In the genomic region with DNA sequence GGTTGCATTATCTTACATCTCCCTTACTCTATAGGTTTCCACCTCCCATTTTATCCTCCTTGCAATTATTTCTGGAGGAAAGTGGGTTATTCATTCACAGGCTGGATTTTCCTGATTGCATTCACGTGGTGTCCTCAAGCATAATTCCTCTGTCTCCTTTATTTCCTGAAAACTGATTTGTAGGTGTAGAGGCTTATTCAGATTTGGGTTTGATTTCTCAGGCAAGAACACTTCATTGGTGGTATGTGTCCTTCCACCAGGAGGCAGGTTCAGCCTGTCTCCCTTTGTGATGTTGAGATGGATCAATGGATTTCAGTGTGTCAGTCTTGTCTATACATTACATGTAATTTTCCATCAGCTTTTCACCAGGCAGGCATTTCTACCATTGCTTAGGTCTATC, we compare ENCODE assay signal across 26 cellular contexts. TPM values are rescaled to one million over a fixed set of nuclear protein-coding genes. Genes with fewer than 3 reads are reported as not detected.
DNase-seq lines count a peak whose midpoint lies in the region; ATAC-seq, FAIRE-seq and TF ChIP-seq lines count a peak whose summit lies in the region.
"Had no signal": no experiment of that assay in that cellular context is flagged by ENCODE, and none has a peak within 500 bp of the region (broad histone marks: within the 10 kb centered on the region; RNA-seq: fewer than 3 reads in every experiment).

No MANE protein-coding gene starts in this region.

- peak; percentile 8 for DNase-seq in ACHN
- no peak for DNase-seq in HCT116 (ENCODE audit: low read depth, low spot score)
- DNase-seq in K562 (ENCODE audit: extremely low read depth in 1 of 4, low spot score in 3 of 4) = no peak
- peak; percentile 59 for DNase-seq in kidney tubule cell (ENCODE audit: low spot score)
- no peak for DNase-seq in foreskin fibroblast
- DNase-seq in stimulated activated naive CD8-positive, alpha-beta T cell treated with anti-CD3 and anti-CD28 coated beads, Interleukin-15, Interleukin-2, amounts not matched to agents 100 U/mL and 50 U/mL, for 24 hours = no peak
- DNase-seq in GM19239 (ENCODE audit: insufficient read length, low spot score) = no peak
- no peak for DNase-seq in NCI-H187 (lab: John Stamatoyannopoulos, UW)
- DNase-seq: activated CD4-positive, alpha-beta memory T cell treated with anti-CD3 and anti-CD28 coated beads for 36 hours; activated naive CD4-positive, alpha-beta T cell treated with Interleukin-2 at 50 U/mL for 16 hours; aorta; CD4-positive, alpha-beta memory T cell; DMS53; foreskin melanocyte; Karpas-422; NCI-H1092 treated with DMSO at 0.1 percent for 48 hours; NCI-H2107; NCI-H524; nephron progenitor cell; OCI-M1; SIG-M5; spleen; substantia nigra had no signal

- H3K4me3 ChIP-seq in HCT116 (replicated peaks in 1 of 2; ENCODE audit: low read depth in 1 of 2, low read length in 2 of 2) (no peak overlapping the region), K562 (no peak overlapping the region), foreskin fibroblast (ENCODE audit: low read depth in 1 of 2, low read length in 2 of 2) (no peak overlapping the region)
- H3K4me3 ChIP-seq: spleen, vagina had no signal

- H3K4me2 ChIP-seq in HCT116 (ENCODE audit: low read length) (no peak overlapping the region), K562 (ENCODE audit: insufficient read depth, low read length) (no peak overlapping the region)

- no peak overlapping the region for H2AFZ ChIP-seq in HCT116 (ENCODE audit: low read depth, low read length, poor library complexity, severe bottlenecking)
- no peak overlapping the region for H2AFZ ChIP-seq in K562 (ENCODE audit: low read depth, low read length)

- TF ChIP-seq CTCF in HCT116 (IDR thresholded peaks at IDR 0.05 in 2 of 3, conservative IDR thresholded peaks at IDR 0.05 in 1 of 3; ENCODE audit: borderline replicate concordance in 1 of 3, insufficient read depth in 1 of 3, low read depth in 2 of 3, low read length in 2 of 3) (peak in 2 of 3 experiments; percentile 11 to 16; a peak in 1 of 6 replicates), K562 (IDR thresholded peaks at IDR 0.05 in 2 of 3, conservative IDR thresholded peaks at IDR 0.05 in 1 of 3; ENCODE audit: insufficient read depth in 2 of 3, low read depth in 1 of 3, low read length in 3 of 3) (peak in 2 of 3 experiments; percentile 23 to 29; a peak in 3 of 6 replicates), foreskin fibroblast (IDR thresholded peaks at IDR 0.05; ENCODE audit: low read depth, low read length) (no peak)

- H3K36me3 ChIP-seq in HCT116 (ENCODE audit: control insufficient read depth in 1 of 2, insufficient read depth in 2 of 2, low read length in 2 of 2) = no peaks in the 10 kb centered on the region; a peak in 1 of 4 replicates
- H3K36me3 ChIP-seq in K562 (ENCODE audit: control insufficient read depth, insufficient read depth, low read length) = no peaks in the 10 kb centered on the region

- intact Hi-C loops in HCT116 (cut with micrococcal nuclease) (no loop called here), K562 (cut with micrococcal nuclease) (no loop called here)

- TF ChIP-seq RAD21 in HCT116 (IDR thresholded peaks at IDR 0.05; ENCODE audit: low read depth) = peak; percentile 34; the same call in 1 of the 2 replicates
- peak in 1 of 2 experiments; percentile 42; a peak in 2 of 4 replicates for TF ChIP-seq RAD21 in K562 (CRISPR knock-in tag; conservative IDR thresholded peaks at IDR 0.05 in 1 of 2, IDR thresholded peaks at IDR 0.05 in 1 of 2)

- in situ Hi-C loops in ACHN (cut with HindIII; ENCODE audit: low pct_ligation_motif_present, low pct_unique_long_range_greater_than_20kb, low sequenced_read_pairs) (no loop called here), K562 (cut with MboI) (no loop called here)

- H4K20me1 ChIP-seq in HCT116 (ENCODE audit: insufficient read depth) (no peaks in the 10 kb centered on the region), K562 (replicated peaks; ENCODE audit: control insufficient read depth, insufficient read depth, low read length) (no peaks in the 10 kb centered on the region)

- H3K9me3 ChIP-seq in HCT116 (ENCODE audit: control insufficient read depth in 1 of 2, insufficient read depth in 1 of 2, low read depth in 1 of 2, low read length in 2 of 2) (no peaks in the 10 kb centered on the region), K562 (replicated peaks; ENCODE audit: control insufficient read depth, insufficient read depth, low read depth, low read length) (no peaks in the 10 kb centered on the region)
- H3K9me3 ChIP-seq: spleen, vagina had no signal

- H3K79me2 ChIP-seq in HCT116 (ENCODE audit: insufficient read depth, low read length) = no peaks in the 10 kb centered on the region
- H3K79me2 ChIP-seq in K562 (ENCODE audit: control insufficient read depth, insufficient read depth, low read length) = no peaks in the 10 kb centered on the region

- ATAC-seq in HCT116 (no peak), K562 (peak; percentile 33; the same call in 1 of the 3 replicates)
- no peak for ATAC-seq in stimulated activated naive CD8-positive, alpha-beta T cell treated with anti-CD3 and anti-CD28 coated beads, Interleukin-15, Interleukin-2, amounts not matched to agents 100 U/mL and 50 U/mL, for 24 hours

- H3K27me3 ChIP-seq in HCT116 (ENCODE audit: insufficient read depth, low read length) = no peaks in the 10 kb centered on the region
- H3K27me3 ChIP-seq in K562 (ENCODE audit: control insufficient read depth in 2 of 2, insufficient read depth in 2 of 2, low read length in 2 of 2) = no peaks in the 10 kb centered on the region
- H3K27me3 ChIP-seq: spleen, vagina had no signal

- RAD21 ChIA-PET in HCT116 (lab: Charles Lee; ENCODE audit: low non-redundant PET in 1 of 2, low total read pairs in 2 of 2, uncharacterized antibody in 2 of 2, unreplicated experiment in 2 of 2) = no interaction called here

- H3K9ac ChIP-seq in HCT116 (ENCODE audit: low read length) (no peak overlapping the region), K562 (ENCODE audit: insufficient read depth in 1 of 2, low read depth in 2 of 2, low read length in 2 of 2) (no peak overlapping the region)

- H3K9me2 ChIP-seq in HCT116 (ENCODE audit: insufficient read depth) = no peaks in the 10 kb centered on the region

- BruUV-seq in HCT116 (replicated peaks; lab: Mats Ljungman, UMichigan) (no TSS peak), K562 (replicated peaks; lab: Mats Ljungman, UMichigan) (no TSS peak)

- no peak for TF ChIP-seq POLR2A in HCT116 (IDR thresholded peaks at IDR 0.05; ENCODE audit: borderline replicate concordance, extremely low read depth, insufficient read depth, insufficient read length)
- no peak for TF ChIP-seq POLR2A in K562 (conservative IDR thresholded peaks at IDR 0.05)

- H3K27ac ChIP-seq in HCT116 (ENCODE audit: low read depth, low read length) = no peak overlapping the region
- H3K27ac ChIP-seq in K562 (ENCODE audit: extremely low read depth, low read depth, low read length) = no peak overlapping the region
- H3K27ac ChIP-seq: spleen, vagina had no signal

- CTCF ChIA-PET in HCT116 (lab: Charles Lee) = no interaction called here
- CTCF ChIA-PET in K562 (lab: Yijun Ruan, JAX; ENCODE audit: low intra/inter-chr PET ratio) = no interaction called here

- H3K4me1 ChIP-seq in HCT116 (ENCODE audit: control insufficient read depth in 1 of 2, insufficient read depth in 2 of 2, low read length in 2 of 2) (no peaks in the 10 kb centered on the region), K562 (replicated peaks in 1 of 2; ENCODE audit: control insufficient read depth in 2 of 2, insufficient read depth in 2 of 2, low read length in 2 of 2) (peaks cover 0 to 8% of the 10 kb centered on the region in 2 experiments; a peak in 2 of 5 replicates)
- H3K4me1 ChIP-seq: spleen, vagina had no signal

- H3K9me1 ChIP-seq in K562 (ENCODE audit: control insufficient read depth, insufficient read depth, low read length) = no peaks in the 10 kb centered on the region

- no peak for TF ChIP-seq EP300 in K562 (IDR thresholded peaks at IDR 0.05; ENCODE audit: low read length)

- peak; percentile 62 for FAIRE-seq in K562 (lab: Jason Lieb, UNC)
- no peak for FAIRE-seq in GM19239 (lab: Jason Lieb, UNC)
- FAIRE-seq: colon, keratinocyte had no signal

- 6% methylated on average over 1 of the region's 1 CpG for WGBS in K562 (ENCODE audit: insufficient coverage, low coverage, missing lambda C conversion rate)

- POLR2A ChIA-PET in HCT116 (lab: Charles Lee) = no interaction called here
- POLR2A ChIA-PET in K562 (lab: Yijun Ruan, JAX) = interaction anchor here (1.1 to 10.7 kb wide), 4 partner anchors 10 to 31 kb away, joined by 3 to 118 read pairs (median 9); partner anchors contain the start of genes CUL9 and DNPH1

RNA-seq across cellular contexts. Expression of gene DNPH1, which starts 17.3 kb away (rescaled TPM):
- 117 TPM for total RNA-seq in HCT116 (2021; ENCODE audit: unreplicated experiment)
- polyA plus RNA-seq in HCT116 (2012) = 174 and 177 TPM in 2 replicates
- 41.0 and 115 TPM in 2 replicates for total RNA-seq in K562 (2011; cell fraction: chromatin; rRNA removed; ENCODE audit: low replicate concordance)
- 111 and 120 TPM in 2 replicates for total RNA-seq in K562 (2011; cell fraction: nucleolus; rRNA removed)
- 76.8 and 84.6 TPM in 2 replicates for total RNA-seq in K562 (2011; cell fraction: nucleoplasm; rRNA removed)
- 237 and 302 TPM in 2 replicates for total RNA-seq in K562 (2014; rRNA removed)
- 25.7 and 32.4 TPM in 2 replicates for total RNA-seq in K562 (2014; rRNA removed; fragmentation: Illumina TruSeq; extraction: Trizol)
- 67.7 and 68.7 TPM in 2 replicates for total RNA-seq in K562 (2015; rRNA removed; fragmentation: Illumina TruSeq; extraction: Trizol)
- total RNA-seq in K562 (2021) = 127 and 140 TPM in 2 replicates
- polyA plus RNA-seq in K562 (2011; rRNA removed) = 136 and 161 TPM in 2 replicates
- polyA plus RNA-seq in K562 (2011; cell fraction: cytosol; rRNA removed) = 293 and 491 TPM in 2 replicates
- polyA plus RNA-seq in K562 (2011; cell fraction: nucleus; rRNA removed) = 149 and 187 TPM in 2 replicates
- polyA plus RNA-seq in K562 (2012) = 197 and 211 TPM in 2 replicates
- 48.8 and 72.3 TPM in 2 replicates for polyA plus RNA-seq in K562 (2014; fragmentation: Illumina TruSeq; extraction: Trizol)
- 10 to 100 TPM in 1 of 2 experiments, 1 to 10 TPM in 1; 7.3 to 13.9 TPM for polyA plus RNA-seq in K562 (2014; fragmentation: Nextera tagmentation; extraction: Ambion mirVana)
- 300 and 346 TPM in 2 replicates for polyA plus RNA-seq in K562 (2014; rRNA removed)
- 23.2 and 30.5 TPM in 2 replicates for polyA minus RNA-seq in K562 (2011; rRNA and poly(A)+ RNA removed)
- polyA minus RNA-seq in K562 (2011; cell fraction: cytosol; rRNA and poly(A)+ RNA removed) = 26.2 and 27.7 TPM in 2 replicates
- polyA minus RNA-seq in K562 (2011; cell fraction: nucleus; rRNA and poly(A)+ RNA removed) = 26.3 and 34.4 TPM in 2 replicates

RNA-seq across cellular contexts. Expression of gene CUL9, which starts 30.0 kb away (rescaled TPM):
- total RNA-seq in HCT116 (2021; ENCODE audit: unreplicated experiment) (36.5 TPM), K562 (2014; rRNA removed) (6.5 and 8.6 TPM in 2 replicates), K562 (2014; rRNA removed; fragmentation: Illumina TruSeq; extraction: Trizol) (4.1 and 5.8 TPM in 2 replicates), K562 (2015; rRNA removed; fragmentation: Illumina TruSeq; extraction: Trizol) (7.4 and 7.5 TPM in 2 replicates), K562 (2021) (10.0 and 13.4 TPM in 2 replicates)
- 24.1 and 27.1 TPM in 2 replicates for polyA plus RNA-seq in HCT116 (2012)
- 74.5 and 153 TPM in 2 replicates for total RNA-seq in K562 (2011; cell fraction: chromatin; rRNA removed; ENCODE audit: low replicate concordance)
- total RNA-seq in K562 (2011; cell fraction: nucleolus; rRNA removed) = 62.1 and 70.9 TPM in 2 replicates
- total RNA-seq in K562 (2011; cell fraction: nucleoplasm; rRNA removed) = 62.3 and 69.4 TPM in 2 replicates
- polyA plus RNA-seq in K562 (2011; rRNA removed) (7.0 and 13.5 TPM in 2 replicates), K562 (2014; fragmentation: Illumina TruSeq; extraction: Trizol) (6.2 and 6.6 TPM in 2 replicates), K562 (2014; fragmentation: Nextera tagmentation; extraction: Ambion mirVana) (under 1 TPM; 0.50 to 0.51 TPM), K562 (2014; rRNA removed) (9.7 and 20.7 TPM in 2 replicates)
- 5.8 and 6.2 TPM in 2 replicates for polyA plus RNA-seq in K562 (2011; cell fraction: cytosol; rRNA removed)
- polyA plus RNA-seq in K562 (2011; cell fraction: nucleus; rRNA removed) = 82.8 and 102 TPM in 2 replicates
- 10.1 and 29.2 TPM in 2 replicates for polyA plus RNA-seq in K562 (2012)
- polyA minus RNA-seq in K562 (2011; rRNA and poly(A)+ RNA removed) = 7.7 and 10.8 TPM in 2 replicates
- polyA minus RNA-seq in K562 (2011; cell fraction: cytosol; rRNA and poly(A)+ RNA removed) = 3.4 and 6.3 TPM in 2 replicates
- 18.6 and 30.8 TPM in 2 replicates for polyA minus RNA-seq in K562 (2011; cell fraction: nucleus; rRNA and poly(A)+ RNA removed)

RNA-seq across cellular contexts. Expression of gene TTBK1, which starts 31.3 kb away (rescaled TPM):
- total RNA-seq in HCT116 (2021; ENCODE audit: unreplicated experiment) = not detected
- not detected in 2 replicates for polyA plus RNA-seq in HCT116 (2012)
- total RNA-seq in K562 (2011; cell fraction: chromatin; rRNA removed; ENCODE audit: low replicate concordance) = 0.07 TPM in 1 of 2 replicates, not detected in the other
- total RNA-seq in K562 (2011; cell fraction: nucleolus; rRNA removed) = under 0.01 TPM in 1 of 2 replicates, not detected in the other
- 0.07 TPM in 1 of 2 replicates, not detected in the other for total RNA-seq in K562 (2011; cell fraction: nucleoplasm; rRNA removed)
- total RNA-seq in K562 (2014; rRNA removed) = not detected in 2 replicates
- total RNA-seq in K562 (2014; rRNA removed; fragmentation: Illumina TruSeq; extraction: Trizol) = not detected in 2 replicates
- total RNA-seq in K562 (2015; rRNA removed; fragmentation: Illumina TruSeq; extraction: Trizol) = not detected in 2 replicates
- total RNA-seq in K562 (2021) = not detected in 2 replicates
- not detected in 2 replicates for polyA plus RNA-seq in K562 (2011; rRNA removed)
- polyA plus RNA-seq in K562 (2011; cell fraction: cytosol; rRNA removed) = not detected in 2 replicates
- polyA plus RNA-seq in K562 (2011; cell fraction: nucleus; rRNA removed) = not detected in 2 replicates
- polyA plus RNA-seq in K562 (2012) = 0.01 TPM in 1 of 2 replicates, not detected in the other
- polyA plus RNA-seq in K562 (2014; fragmentation: Illumina TruSeq; extraction: Trizol) = not detected in 2 replicates
- polyA plus RNA-seq in K562 (2014; fragmentation: Nextera tagmentation; extraction: Ambion mirVana) = not detected
- not detected in 2 replicates for polyA plus RNA-seq in K562 (2014; rRNA removed)
- not detected in 2 replicates for polyA minus RNA-seq in K562 (2011; rRNA and poly(A)+ RNA removed)
- polyA minus RNA-seq in K562 (2011; cell fraction: cytosol; rRNA and poly(A)+ RNA removed) = not detected in 2 replicates
- polyA minus RNA-seq in K562 (2011; cell fraction: nucleus; rRNA and poly(A)+ RNA removed) = under 0.01 TPM in 1 of 2 replicates, not detected in the other
- total RNA-seq: vagina had no signal
- polyA plus RNA-seq: aorta; CD4-positive, alpha-beta memory T cell; keratinocyte had no signal

RNA-seq across cellular contexts. Expression of gene SRF, which starts 40.9 kb away (rescaled TPM):
- total RNA-seq in HCT116 (2021; ENCODE audit: unreplicated experiment) = 28.1 TPM
- polyA plus RNA-seq in HCT116 (2012) = 28.0 and 36.9 TPM in 2 replicates
- 13.7 and 28.2 TPM in 2 replicates for total RNA-seq in K562 (2011; cell fraction: chromatin; rRNA removed; ENCODE audit: low replicate concordance)
- 20.1 and 23.2 TPM in 2 replicates for total RNA-seq in K562 (2011; cell fraction: nucleolus; rRNA removed)
- 23.9 and 30.5 TPM in 2 replicates for total RNA-seq in K562 (2011; cell fraction: nucleoplasm; rRNA removed)
- 24.6 and 31.5 TPM in 2 replicates for total RNA-seq in K562 (2014; rRNA removed)
- 11.1 and 12.6 TPM in 2 replicates for total RNA-seq in K562 (2014; rRNA removed; fragmentation: Illumina TruSeq; extraction: Trizol)
- total RNA-seq in K562 (2015; rRNA removed; fragmentation: Illumina TruSeq; extraction: Trizol) = 19.4 and 20.1 TPM in 2 replicates
- total RNA-seq in K562 (2021) = 32.7 and 37.0 TPM in 2 replicates
- polyA plus RNA-seq in K562 (2011; rRNA removed) = 25.3 and 29.5 TPM in 2 replicates
- 39.3 and 67.9 TPM in 2 replicates for polyA plus RNA-seq in K562 (2011; cell fraction: cytosol; rRNA removed)
- 41.4 and 58.3 TPM in 2 replicates for polyA plus RNA-seq in K562 (2011; cell fraction: nucleus; rRNA removed)
- 35.4 TPM in 2 replicates for polyA plus RNA-seq in K562 (2012)
- polyA plus RNA-seq in K562 (2014; fragmentation: Illumina TruSeq; extraction: Trizol) = 29.8 and 35.8 TPM in 2 replicates
- 1 to 10 TPM; 2.5 to 2.8 TPM for polyA plus RNA-seq in K562 (2014; fragmentation: Nextera tagmentation; extraction: Ambion mirVana)
- 28.4 and 32.2 TPM in 2 replicates for polyA plus RNA-seq in K562 (2014; rRNA removed)
- 16.6 and 31.6 TPM in 2 replicates for polyA minus RNA-seq in K562 (2011; rRNA and poly(A)+ RNA removed)
- 23.6 and 23.7 TPM in 2 replicates for polyA minus RNA-seq in K562 (2011; cell fraction: cytosol; rRNA and poly(A)+ RNA removed)
- 11.4 and 14.8 TPM in 2 replicates for polyA minus RNA-seq in K562 (2011; cell fraction: nucleus; rRNA and poly(A)+ RNA removed)

Comparison
In these comparisons a context has a peak if more than half of its experiments do, and no peak if none do; other contexts are left out.
1. DNase-seq: peak in ACHN (single experiment) and kidney tubule cell (single experiment); none in HCT116 (single experiment), K562 (0 of 4), foreskin fibroblast (0 of 2), stimulated activated naive CD8-positive, alpha-beta T cell treated with anti-CD3 and anti-CD28 coated beads, Interleukin-15, Interleukin-2, amounts not matched to agents 100 U/mL and 50 U/mL, for 24 hours (single experiment), GM19239 (single experiment) and NCI-H187 (0 of 2).